Comparison of ENCODE assay signal across 18 cellular contexts in genomic region chr22:39250131-39250530, GRCh38.
"Had no signal": no experiment of that assay in that cellular context is flagged by ENCODE, and none has a peak within 500 bp of the region (broad histone marks: within the 10 kb centered on the region; RNA-seq: fewer than 3 reads in every experiment).

No MANE protein-coding gene starts in this region.

- DNase-seq: activated CD4-positive, alpha-beta T cell treated with anti-CD3 and anti-CD28 coated beads for 4 hours; activated CD8-positive, alpha-beta T cell treated with anti-CD3 and anti-CD28 coated beads for 36 hours; activated effector memory CD4-positive, alpha-beta T cell treated with Interleukin-2 at 50 U/mL for 16 hours; activated T-cell treated with anti-CD3 and anti-CD28 coated beads, Interleukin-2, amount 50 U/mL, for 4 hours; caudate nucleus; endodermal cell; gastrocnemius medialis; heart left ventricle; immature natural killer cell; naive B cell; SK-N-SH; stimulated activated CD4-positive, alpha-beta T cell treated with anti-CD3 and anti-CD28 coated beads, Interleukin-2, amount 100 ng/mL, for 48 hours; stimulated activated naive CD4-positive, alpha-beta T cell treated with Interleukin-2 at 50 U/mL for 16 hours; T-helper 1 cell; upper lobe of right lung had no signal

- H3K4me2 ChIP-seq: SK-N-SH had no signal

- H3K4me3 Mint-ChIP-seq: activated CD8-positive, alpha-beta T cell treated with anti-CD3 and anti-CD28 coated beads for 36 hours; activated T-cell treated with anti-CD3 and anti-CD28 coated beads, Interleukin-2, amount 50 U/mL, for 4 hours; endodermal cell; immature natural killer cell; naive B cell had no signal

- H3K9me3 ChIP-seq: gastrocnemius medialis, heart left ventricle, SK-N-SH, upper lobe of right lung had no signal

- H3K36me3 ChIP-seq: gastrocnemius medialis, heart left ventricle, upper lobe of right lung had no signal

- H3K4me3 ChIP-seq: gastrocnemius medialis, heart left ventricle, lung, upper lobe of right lung had no signal

- H3K9me3 Mint-ChIP-seq: activated CD8-positive, alpha-beta T cell treated with anti-CD3 and anti-CD28 coated beads for 36 hours; activated naive CD4-positive, alpha-beta T cell treated with anti-CD3 and anti-CD28 coated beads, Interleukin-2, amount 50 U/mL, for 72 hours; activated T-cell treated with anti-CD3 and anti-CD28 coated beads, Interleukin-2, amount 50 U/mL, for 4 hours; endodermal cell; naive B cell had no signal

- H3K79me2 ChIP-seq: parathyroid adenoma had no signal

- H3K27ac Mint-ChIP-seq: activated CD8-positive, alpha-beta T cell treated with anti-CD3 and anti-CD28 coated beads for 36 hours; activated naive CD4-positive, alpha-beta T cell treated with anti-CD3 and anti-CD28 coated beads, Interleukin-2, amount 50 U/mL, for 72 hours; endodermal cell; immature natural killer cell had no signal

- H3K36me3 Mint-ChIP-seq: activated naive CD4-positive, alpha-beta T cell treated with anti-CD3 and anti-CD28 coated beads, Interleukin-2, amount 50 U/mL, for 72 hours; immature natural killer cell; naive B cell had no signal

- ATAC-seq: activated CD8-positive, alpha-beta T cell treated with anti-CD3 and anti-CD28 coated beads for 36 hours; activated naive CD4-positive, alpha-beta T cell treated with anti-CD3 and anti-CD28 coated beads, Interleukin-2, amount 50 U/mL, for 72 hours; activated T-cell treated with anti-CD3 and anti-CD28 coated beads, Interleukin-2, amount 50 U/mL, for 4 hours; gastrocnemius medialis; heart left ventricle; upper lobe of right lung had no signal

- H3K27me3 ChIP-seq: gastrocnemius medialis had no signal

- H3K9ac ChIP-seq: parathyroid adenoma, SK-N-SH had no signal

- H3K27ac ChIP-seq: parathyroid adenoma, upper lobe of right lung had no signal

- H2AFZ ChIP-seq: parathyroid adenoma had no signal
